In genomic region chr19:5292843-5293606, GRCh38 we compare ENCODE assay signal across 8 cellular contexts. TPM values are rescaled to one million over a fixed set of nuclear protein-coding genes. Genes with fewer than 3 reads are reported as not detected.
DNase-seq lines count a peak whose midpoint lies in the region; ATAC-seq and TF ChIP-seq lines count a peak whose summit lies in the region.

No MANE protein-coding gene starts in this region.

- peaks cover 7% of the 10 kb centered on the region for H3K4me1 Mint-ChIP-seq in activated T-helper 17 cell treated with anti-CD3 and anti-CD28 coated beads, Interleukin-2, amount 50 U/mL, for 72 hours
- H3K4me1 Mint-ChIP-seq in nephron = peaks cover 22% of the 10 kb centered on the region
- peaks cover 19% of the 10 kb centered on the region for H3K4me1 Mint-ChIP-seq in stimulated activated naive CD8-positive, alpha-beta T cell treated with anti-CD3 and anti-CD28 coated beads, Interleukin-15, amount 100 ng/mL, for 72 hours

- peaks cover 16% of the 10 kb centered on the region for H3K27me3 Mint-ChIP-seq in activated T-helper 17 cell treated with anti-CD3 and anti-CD28 coated beads, Interleukin-2, amount 50 U/mL, for 72 hours
- no peaks in the 10 kb centered on the region for H3K27me3 Mint-ChIP-seq in nephron (ENCODE audit: low read depth)
- H3K27me3 Mint-ChIP-seq in stimulated activated naive CD8-positive, alpha-beta T cell treated with anti-CD3 and anti-CD28 coated beads, Interleukin-15, amount 100 ng/mL, for 72 hours = peaks cover 32% of the 10 kb centered on the region

- no peaks in the 10 kb centered on the region for H3K36me3 Mint-ChIP-seq in activated T-helper 17 cell treated with anti-CD3 and anti-CD28 coated beads, Interleukin-2, amount 50 U/mL, for 72 hours (ENCODE audit: low read depth)
- H3K36me3 Mint-ChIP-seq in nephron (ENCODE audit: low read depth) = peaks cover under 1% of the 10 kb centered on the region

- H3K4me3 Mint-ChIP-seq in activated T-helper 17 cell treated with anti-CD3 and anti-CD28 coated beads, Interleukin-2, amount 50 U/mL, for 72 hours = peak overlapping the region; percentile 44
- H3K4me3 Mint-ChIP-seq in nephron = peak overlapping the region; percentile 90 to 93 (median 91)
- peak overlapping the region; percentile 72 to 81 for H3K4me3 Mint-ChIP-seq in stimulated activated naive CD8-positive, alpha-beta T cell treated with anti-CD3 and anti-CD28 coated beads, Interleukin-15, amount 100 ng/mL, for 72 hours

- TF ChIP-seq CTCF in fibroblast of pulmonary artery (IDR thresholded peaks at IDR 0.05; ENCODE audit: low read length, missing control alignments) = no peak
- TF ChIP-seq CTCF in nephron (IDR thresholded peaks at IDR 0.05; ENCODE audit: unreplicated experiment in 3 of 3) = no peak

- DNase-seq in NCI-H1694 treated with DMSO at 0.1 percent for 48 hours (lab: John Stamatoyannopoulos, UW) = peak; percentile 22
- DNase-seq in NCI-H1694 (lab: John Stamatoyannopoulos, UW) = no peak
- DNase-seq in NCI-H345 treated with DMSO at 0.1 percent for 48 hours (lab: John Stamatoyannopoulos, UW; ENCODE audit: unreplicated experiment) = peak; percentile 56
- DNase-seq in fibroblast of pulmonary artery (ENCODE audit: low read depth) = peak; percentile 57
- peak; percentile 54 to 55 for DNase-seq in stimulated activated naive CD8-positive, alpha-beta T cell treated with anti-CD3 and anti-CD28 coated beads, Interleukin-15, amount 100 ng/mL, for 72 hours

- H3K9me3 Mint-ChIP-seq in activated T-helper 17 cell treated with anti-CD3 and anti-CD28 coated beads, Interleukin-2, amount 50 U/mL, for 72 hours = no peaks in the 10 kb centered on the region
- no peaks in the 10 kb centered on the region for H3K9me3 Mint-ChIP-seq in nephron
- no peaks in the 10 kb centered on the region for H3K9me3 Mint-ChIP-seq in stimulated activated naive CD8-positive, alpha-beta T cell treated with anti-CD3 and anti-CD28 coated beads, Interleukin-15, amount 100 ng/mL, for 72 hours

- H3K4me3 ChIP-seq in fibroblast of pulmonary artery (replicated peaks; ENCODE audit: low read depth, low read length) = peak overlapping the region; percentile 66

- ATAC-seq in activated T-helper 17 cell treated with anti-CD3 and anti-CD28 coated beads, Interleukin-2, amount 50 U/mL, for 72 hours (replicated peaks) = peak; percentile 79
- peak; percentile 83 for ATAC-seq in stimulated activated naive CD8-positive, alpha-beta T cell treated with anti-CD3 and anti-CD28 coated beads, Interleukin-15, amount 100 ng/mL, for 72 hours
- ATAC-seq in HG02759 (IDR thresholded peaks at IDR 0.05; ENCODE audit: unreplicated experiment) = no peak

- no peak overlapping the region for H3K27ac Mint-ChIP-seq in activated T-helper 17 cell treated with anti-CD3 and anti-CD28 coated beads, Interleukin-2, amount 50 U/mL, for 72 hours
- peak overlapping the region in 2 of 3 experiments; percentile 54 to 93 for H3K27ac Mint-ChIP-seq in nephron
- H3K27ac Mint-ChIP-seq in stimulated activated naive CD8-positive, alpha-beta T cell treated with anti-CD3 and anti-CD28 coated beads, Interleukin-15, amount 100 ng/mL, for 72 hours = peak overlapping the region; percentile 67 to 75

RNA-seq across cellular contexts. Expression of gene PTPRS, which starts 47.6 kb away (rescaled TPM):
- 1 to 10 TPM in 1 of 2 donors, under 1 TPM in 1; 0.04 to 3.2 TPM for total RNA-seq in activated T-helper 17 cell treated with anti-CD3 and anti-CD28 coated beads, Interleukin-2, amount 50 U/mL, for 72 hours
